ENCODE assay signal across 8 cellular contexts in genomic region chr4:181528570-181529184, GRCh38.
DNase-seq lines count a peak whose midpoint lies in the region; ATAC-seq and TF ChIP-seq lines count a peak whose summit lies in the region.

No MANE protein-coding gene starts in this region.

- H3K4me3 ChIP-seq in SJSA1 (no peak overlapping the region), epithelial cell of proximal tubule (ENCODE audit: low read depth, low read length) (no peak overlapping the region)
- H3K4me3 ChIP-seq in naive thymus-derived CD4-positive, alpha-beta T cell (ENCODE audit: low read length), result no peak overlapping the region

- POLR2A ChIA-PET in naive thymus-derived CD4-positive, alpha-beta T cell (lab: Charles Lee), result interaction anchor here (0.6 kb wide), 1 partner anchor 27 kb away, joined by 3 read pairs; no protein-coding TSS in a partner anchor

- peak; percentile 80 for TF ChIP-seq CTCF in LNCAP (IDR thresholded peaks at IDR 0.05)
- peak; percentile 99 for TF ChIP-seq CTCF in epithelial cell of proximal tubule (conservative IDR thresholded peaks at IDR 0.05; ENCODE audit: low read depth, low read length)

- H3K9me3 ChIP-seq in SJSA1 (replicated peaks), result no peaks in the 10 kb centered on the region
- H3K9me3 ChIP-seq in naive thymus-derived CD4-positive, alpha-beta T cell (ENCODE audit: control insufficient read depth in 2 of 3, low read length in 3 of 3), result no peaks in the 10 kb centered on the region

- ATAC-seq in GM21619 (IDR thresholded peaks at IDR 0.05; ENCODE audit: unreplicated experiment), result peak; percentile 74
- ATAC-seq in naive thymus-derived CD4-positive, alpha-beta T cell, result peak; percentile 36

- CTCF ChIA-PET in naive thymus-derived CD4-positive, alpha-beta T cell (lab: Charles Lee), result no interaction called here

- DNase-seq in activated CD8-positive, alpha-beta memory T cell treated with anti-CD3 and anti-CD28 coated beads, Interleukin-2, amount 50 U/mL, for 48 hours, result peak; percentile 56
- no peak for DNase-seq in activated CD8-positive, alpha-beta memory T cell treated with anti-CD3 and anti-CD28 coated beads for 24 hours
- DNase-seq in SJSA1 (ENCODE audit: low read depth in 1 of 2, low spot score in 2 of 2) (peak; percentile 59 to 75), epithelial cell of proximal tubule (ENCODE audit: low read depth) (peak; percentile 16)
- DNase-seq in naive thymus-derived CD4-positive, alpha-beta T cell, result peak in 1 of 9 donors; percentile 23
- no peak for DNase-seq in activated CD4-positive, CD25-positive, alpha-beta regulatory T cell treated with anti-CD3 and anti-CD28 coated beads, Interleukin-2, amount 50 U/mL, for 72 hours

- H3K36me3 Mint-ChIP-seq in naive thymus-derived CD4-positive, alpha-beta T cell, result no peaks in the 10 kb centered on the region

- intact Hi-C loops in naive thymus-derived CD4-positive, alpha-beta T cell (cut with micrococcal nuclease), result loop anchor here in 1 of 2 donors (1.0 to 5.0 kb wide), 2 partner anchors 226 to 385 kb away; no protein-coding TSS in a partner anchor

- no peak overlapping the region for H3K27ac Mint-ChIP-seq in naive thymus-derived CD4-positive, alpha-beta T cell

- no peaks in the 10 kb centered on the region for H3K36me3 ChIP-seq in SJSA1
- no peaks in the 10 kb centered on the region for H3K36me3 ChIP-seq in naive thymus-derived CD4-positive, alpha-beta T cell (ENCODE audit: control insufficient read depth in 2 of 3, insufficient read depth in 3 of 3, low read length in 3 of 3)

- no peaks in the 10 kb centered on the region for H3K4me1 Mint-ChIP-seq in naive thymus-derived CD4-positive, alpha-beta T cell

- peaks cover 9% of the 10 kb centered on the region for H3K27me3 ChIP-seq in SJSA1 (replicated peaks)
- H3K27me3 ChIP-seq in naive thymus-derived CD4-positive, alpha-beta T cell (ENCODE audit: control insufficient read depth in 2 of 2, insufficient read depth in 2 of 2, low read length in 2 of 2), result no peaks in the 10 kb centered on the region

- peaks cover 0 to 6% (median 0%) of the 10 kb centered on the region in 11 donors for H3K9me3 Mint-ChIP-seq in naive thymus-derived CD4-positive, alpha-beta T cell

- no peaks in the 10 kb centered on the region for H3K4me1 ChIP-seq in SJSA1 (replicated peaks)
- no peaks in the 10 kb centered on the region for H3K4me1 ChIP-seq in naive thymus-derived CD4-positive, alpha-beta T cell (ENCODE audit: control insufficient read depth in 2 of 2, insufficient read depth in 2 of 2, low read length in 2 of 2)

- H3K4me3 Mint-ChIP-seq in naive thymus-derived CD4-positive, alpha-beta T cell, result no peak overlapping the region

- H3K27me3 Mint-ChIP-seq in naive thymus-derived CD4-positive, alpha-beta T cell, result peaks cover 0 to 3% (median 0%) of the 10 kb centered on the region in 5 donors

- H3K27ac ChIP-seq in SJSA1, result no peak overlapping the region
- no peak overlapping the region for H3K27ac ChIP-seq in naive thymus-derived CD4-positive, alpha-beta T cell (ENCODE audit: low read depth, low read length)

Comparison
In these comparisons a context has a peak if more than half of its experiments do, and no peak if none do; other contexts are left out.
1. DNase-seq: peak in activated CD8-positive, alpha-beta memory T cell treated with anti-CD3 and anti-CD28 coated beads, Interleukin-2, amount 50 U/mL, for 48 hours (single experiment), SJSA1 (2 of 2) and epithelial cell of proximal tubule (single experiment); none in activated CD8-positive, alpha-beta memory T cell treated with anti-CD3 and anti-CD28 coated beads for 24 hours (single experiment) and activated CD4-positive, CD25-positive, alpha-beta regulatory T cell treated with anti-CD3 and anti-CD28 coated beads, Interleukin-2, amount 50 U/mL, for 72 hours (single experiment).